8 cellular contexts compared by ENCODE assay signal in genomic region chr17:81488276-81488860, GRCh38. TPM values are rescaled to one million over a fixed set of nuclear protein-coding genes. Genes with fewer than 3 reads are reported as not detected.
A peak's percentile ranks its signal among the peaks of the same experiment; 100 is the strongest.
DNase-seq lines count a peak whose midpoint lies in the region; ATAC-seq, FAIRE-seq and TF ChIP-seq lines count a peak whose summit lies in the region.

No MANE protein-coding gene starts in this region.

- no peaks in the 10 kb centered on the region for H3K27me3 ChIP-seq in pancreas

- no peak overlapping the region for H3K27ac Mint-ChIP-seq in Calu3 (ENCODE audit: unreplicated experiment)

- TSS peak; percentile 61 for BruUV-seq in Calu3 (replicated peaks; lab: Mats Ljungman, UMichigan)

- DNase-seq in Calu3 (no peak), erythroblast (lab: John Stamatoyannopoulos, UW) (no peak), pancreas (peak in 3 of 6 donors; percentile 55 to 82 (median 73)), COLO829 (ENCODE audit: low spot score) (no peak), LoVo (ENCODE audit: low spot score) (no peak), kidney glomerular epithelial cell (lab: John Stamatoyannopoulos, UW) (no peak)

- H3K27me3 Mint-ChIP-seq in Calu3 (ENCODE audit: unreplicated experiment) = peaks cover 35% of the 10 kb centered on the region

- 16 to 32% methylated on average over 22 to 52 of the region's 52 CpGs for WGBS in pancreas, 2 donors

- intact Hi-C loops in Calu3 (cut with micrococcal nuclease; ENCODE audit: unreplicated experiment) (loop anchor here (10.0 kb wide), 1 partner anchor 194 kb away; the partner anchor contains the start of gene SLC38A10), pancreas (cut with DNase I) (loop anchor here in 1 of 3 donors (10.0 kb wide), 2 partner anchors 84 to 234 kb away; no protein-coding TSS in a partner anchor)

- H3K4me1 Mint-ChIP-seq in Calu3 (ENCODE audit: low read depth, unreplicated experiment) = no peaks in the 10 kb centered on the region

- no peaks in the 10 kb centered on the region for H3K36me3 ChIP-seq in KOPT-K1 (ENCODE audit: insufficient read depth, low read length)
- no peaks in the 10 kb centered on the region for H3K36me3 ChIP-seq in pancreas

- peaks cover 5 to 11% (median 6%) of the 10 kb centered on the region in 3 donors for H3K4me1 ChIP-seq in pancreas

- H3K27ac ChIP-seq in KOPT-K1 (ENCODE audit: low read depth, low read length, poor library complexity, severe bottlenecking) (peak overlapping the region; percentile 98), pancreas (peak overlapping the region; percentile 73 to 82 (median 78))

- H3K9me3 Mint-ChIP-seq in Calu3 (ENCODE audit: low read depth, unreplicated experiment) = no peaks in the 10 kb centered on the region

- peak; percentile 16 for TF ChIP-seq POLR2A in erythroblast (IDR thresholded peaks at IDR 0.05; ENCODE audit: low read length)

- peak overlapping the region; percentile 36 for H3K4me3 Mint-ChIP-seq in Calu3 (ENCODE audit: low read depth, unreplicated experiment)

- CTCF ChIA-PET in Calu3 (lab: Charles Lee) = interaction anchor here (0.7 kb wide), 1 partner anchor 349 kb away, joined by 6 read pairs; no protein-coding TSS in a partner anchor

- no peak for TF ChIP-seq CTCF in Calu3 (IDR thresholded peaks at IDR 0.05; ENCODE audit: unreplicated experiment)
- TF ChIP-seq CTCF in pancreas (IDR thresholded peaks at IDR 0.05) = no peak

- no peaks in the 10 kb centered on the region for H3K9me3 ChIP-seq in KOPT-K1 (ENCODE audit: insufficient read depth, low read length, poor library complexity, severe bottlenecking)
- no peaks in the 10 kb centered on the region for H3K9me3 ChIP-seq in pancreas

- peaks cover 4% of the 10 kb centered on the region for H3K36me3 Mint-ChIP-seq in Calu3 (ENCODE audit: insufficient read depth, unreplicated experiment)

- FAIRE-seq in pancreas (lab: Jason Lieb, UNC) = no peak

- H3K4me3 ChIP-seq in pancreas = peak overlapping the region; percentile 57 to 79 (median 77)

- ATAC-seq in pancreas (peak; percentile 3 to 26 (median 10)), GM21390 (IDR thresholded peaks at IDR 0.05; ENCODE audit: unreplicated experiment) (no peak)

RNA-seq across cellular contexts. Expression of gene ACTG1, which starts 24.2 kb away (rescaled TPM):
- total RNA-seq in Calu3 (2022) = 2,184 and 2,327 TPM in 2 replicates
- 1,000 to 10,000 TPM; 1,458 to 2,872 (median 2,024) TPM for total RNA-seq in pancreas
- polyA plus RNA-seq in pancreas = 1,000 to 10,000 TPM in 1 of 2 donors, 100 to 1,000 TPM in 1; 889 to 1,003 TPM

RNA-seq across cellular contexts. Expression of gene FSCN2, which starts 39.8 kb away (rescaled TPM):
- 5.5 and 7.0 TPM in 2 replicates for total RNA-seq in Calu3 (2022)
- 10 to 100 TPM in 4 of 6 donors, 1 to 10 TPM in 2; 7.9 to 11.9 (median 10.7) TPM for total RNA-seq in pancreas
- polyA plus RNA-seq in pancreas = 10 to 100 TPM in 1 of 2 donors, 1 to 10 TPM in 1; 2.5 to 15.3 TPM
